ENCODE assay signal across 8 cellular contexts in genomic region chr3:10173095-10173925, GRCh38. TPM values are rescaled to one million over a fixed set of nuclear protein-coding genes. Genes with fewer than 3 reads are reported as not detected.
A peak's percentile ranks its signal among the peaks of the same experiment; 100 is the strongest.
DNase-seq lines count a peak whose midpoint lies in the region; FAIRE-seq and TF ChIP-seq lines count a peak whose summit lies in the region.
"Had no signal": no experiment of that assay in that cellular context is flagged by ENCODE, and none has a peak within 500 bp of the region (broad histone marks: within the 10 kb centered on the region; RNA-seq: fewer than 3 reads in every experiment).

No MANE protein-coding gene starts in this region.

- no peak overlapping the region for H3K4me3 Mint-ChIP-seq in activated naive CD8-positive, alpha-beta T cell treated with anti-CD3 and anti-CD28 coated beads for 36 hours

- peaks cover 15% of the 10 kb centered on the region for H3K36me3 Mint-ChIP-seq in activated naive CD8-positive, alpha-beta T cell treated with anti-CD3 and anti-CD28 coated beads for 36 hours

- no peak for FAIRE-seq in HTR-8/SVneo (lab: Jason Lieb, UNC)

- peaks cover 10% of the 10 kb centered on the region for H3K9me3 Mint-ChIP-seq in activated naive CD8-positive, alpha-beta T cell treated with anti-CD3 and anti-CD28 coated beads for 36 hours

- no peak for TF ChIP-seq POLR2A in testis (IDR thresholded peaks at IDR 0.05)

- intact Hi-C loops in testis (cut with DNase I; ENCODE audit: low total_unique reads), result no loop called here

- no peaks in the 10 kb centered on the region for H3K9me3 ChIP-seq in testis

- DNase-seq in HTR-8/SVneo (ENCODE audit: insufficient read length, low spot score) (peak; percentile 38), testis (no peak), NCI-H748 treated with DMSO at 0.1 percent for 48 hours (lab: John Stamatoyannopoulos, UW) (no peak), NCI-H2107 (lab: John Stamatoyannopoulos, UW) (no peak)
- DNase-seq in activated naive CD8-positive, alpha-beta T cell treated with anti-CD3 and anti-CD28 coated beads for 36 hours, result no peak
- no peak for DNase-seq in stimulated activated CD4-positive, alpha-beta T cell treated with anti-CD3 and anti-CD28 coated beads, Interleukin-15, amount 100 ng/mL, for 24 hours
- DNase-seq: NCI-H2171 had no signal

- peaks cover 19% of the 10 kb centered on the region for H3K4me1 Mint-ChIP-seq in activated naive CD8-positive, alpha-beta T cell treated with anti-CD3 and anti-CD28 coated beads for 36 hours

- no peak overlapping the region for H3K4me3 ChIP-seq in testis

- no peaks in the 10 kb centered on the region for H3K27me3 Mint-ChIP-seq in activated naive CD8-positive, alpha-beta T cell treated with anti-CD3 and anti-CD28 coated beads for 36 hours

- 74 to 84% methylated on average over 10 of the region's 10 CpGs for WGBS in testis, 2 donors

- H3K27ac ChIP-seq in layer of hippocampus (ENCODE audit: low read depth, low read length), result peak overlapping the region; percentile 54
- peak overlapping the region; percentile 18 to 73 for H3K27ac ChIP-seq in testis

- peaks cover 8% of the 10 kb centered on the region for H3K4me1 ChIP-seq in testis

- TF ChIP-seq CTCF in testis (IDR thresholded peaks at IDR 0.05), result no peak

- H3K36me3 ChIP-seq in testis (ENCODE audit: low read depth, missing control alignments), result no peaks in the 10 kb centered on the region

- peak overlapping the region; percentile 32 for H3K27ac Mint-ChIP-seq in activated naive CD8-positive, alpha-beta T cell treated with anti-CD3 and anti-CD28 coated beads for 36 hours

- H3K27me3 ChIP-seq in layer of hippocampus (ENCODE audit: control insufficient read depth, insufficient read depth, low read length) (no peaks in the 10 kb centered on the region), testis (no peaks in the 10 kb centered on the region)

RNA-seq across cellular contexts. Expression of gene IRAK2, which starts 8.6 kb away (rescaled TPM):
- total RNA-seq in activated naive CD8-positive, alpha-beta T cell treated with anti-CD3 and anti-CD28 coated beads for 36 hours, result 1 to 10 TPM; 2.6 to 3.1 TPM
- 1 to 10 TPM; 3.7 to 3.8 TPM for total RNA-seq in testis
- polyA plus RNA-seq in testis (ENCODE audit: insufficient read depth, low read depth, low replicate concordance), result 2.1 TPM

RNA-seq across cellular contexts. Expression of gene VHL, which starts 31.7 kb away (rescaled TPM):
- 10 to 100 TPM; 42.0 to 42.2 TPM for total RNA-seq in activated naive CD8-positive, alpha-beta T cell treated with anti-CD3 and anti-CD28 coated beads for 36 hours
- 10 to 100 TPM; 61.2 to 73.0 TPM for total RNA-seq in testis
- 39.6 TPM for polyA plus RNA-seq in testis (ENCODE audit: insufficient read depth, low read depth, low replicate concordance)

RNA-seq across cellular contexts. Expression of gene BRK1, which starts 57.8 kb away (rescaled TPM):
- total RNA-seq in activated naive CD8-positive, alpha-beta T cell treated with anti-CD3 and anti-CD28 coated beads for 36 hours, result 10 to 100 TPM; 91.6 to 94.6 TPM
- 100 to 1,000 TPM; 145 to 157 TPM for total RNA-seq in testis
- polyA plus RNA-seq in testis (ENCODE audit: insufficient read depth, low read depth, low replicate concordance), result 250 TPM
